Comparison of ENCODE assay signal across 3 cellular contexts in the genomic region with DNA sequence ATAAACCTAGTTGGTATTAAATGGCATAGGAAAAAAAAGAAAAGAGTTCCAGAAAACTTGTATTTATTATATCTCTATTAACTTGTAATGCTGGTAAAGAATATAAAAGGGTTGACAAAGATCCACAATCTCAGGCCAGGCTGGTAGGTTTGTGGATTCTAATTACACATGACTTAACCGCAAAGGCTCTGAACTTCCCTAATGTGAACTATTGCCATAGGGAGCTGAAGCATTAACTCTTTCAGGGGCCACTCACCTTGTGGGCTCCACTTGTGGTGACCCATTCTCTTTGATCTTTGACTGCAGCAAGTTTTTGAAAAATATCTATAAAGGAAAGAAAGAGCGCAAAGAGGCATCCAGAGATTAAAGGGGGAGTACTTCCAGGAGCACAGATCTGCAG.
TF ChIP-seq lines count a peak whose summit lies in the region.

No MANE protein-coding gene starts in this region.

TF ChIP-seq in A549, 52 proteins besides CTCF, POLR2A, EP300 and RAD21:
- TF ChIP-seq PBX3 (IDR thresholded peaks at IDR 0.05) = no peak
- no peak for TF ChIP-seq RFX5 (IDR thresholded peaks at IDR 0.05)
- no peak for TF ChIP-seq HOXA7 (CRISPR knock-in tag; IDR thresholded peaks at IDR 0.05)
- no peak for TF ChIP-seq HOXB13 (CRISPR knock-in tag; IDR thresholded peaks at IDR 0.05; ENCODE audit: low read depth)
- TF ChIP-seq ZFP36 (IDR thresholded peaks at IDR 0.05; ENCODE audit: borderline replicate concordance, partially characterized antibody) = no peak
- no peak for TF ChIP-seq HMGXB4 (CRISPR knock-in tag; IDR thresholded peaks at IDR 0.05; ENCODE audit: borderline replicate concordance)

TF ChIP-seq in IMR-90, 13 proteins besides CTCF, POLR2A, EP300 and RAD21:
- TF ChIP-seq BHLHE40 (IDR thresholded peaks at IDR 0.05; ENCODE audit: low read depth, low read length) (no peak), CHD1 (IDR thresholded peaks at IDR 0.05; ENCODE audit: low read depth, low read length) (no peak), MXI1 (IDR thresholded peaks at IDR 0.05; ENCODE audit: borderline replicate concordance, low read depth, low read length) (no peak), FOS (IDR thresholded peaks at IDR 0.05; ENCODE audit: low read depth, low read length) (no peak), MAZ (IDR thresholded peaks at IDR 0.05; ENCODE audit: borderline replicate concordance, low read depth, low read length) (no peak), MAFK (IDR thresholded peaks at IDR 0.05; ENCODE audit: low read depth, low read length) (no peak), RFX5 (IDR thresholded peaks at IDR 0.05; ENCODE audit: low read depth, low read length) (no peak)
- TF ChIP-seq, protein P1, sequence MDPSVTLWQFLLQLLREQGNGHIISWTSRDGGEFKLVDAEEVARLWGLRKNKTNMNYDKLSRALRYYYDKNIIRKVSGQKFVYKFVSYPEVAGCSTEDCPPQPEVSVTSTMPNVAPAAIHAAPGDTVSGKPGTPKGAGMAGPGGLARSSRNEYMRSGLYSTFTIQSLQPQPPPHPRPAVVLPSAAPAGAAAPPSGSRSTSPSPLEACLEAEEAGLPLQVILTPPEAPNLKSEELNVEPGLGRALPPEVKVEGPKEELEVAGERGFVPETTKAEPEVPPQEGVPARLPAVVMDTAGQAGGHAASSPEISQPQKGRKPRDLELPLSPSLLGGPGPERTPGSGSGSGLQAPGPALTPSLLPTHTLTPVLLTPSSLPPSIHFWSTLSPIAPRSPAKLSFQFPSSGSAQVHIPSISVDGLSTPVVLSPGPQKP (IDR thresholded peaks at IDR 0.05; ENCODE audit: borderline replicate concordance, low read depth, low read length) = no peak

TF ChIP-seq in endothelial cell of umbilical vein, 7 proteins besides CTCF, POLR2A, EP300 and RAD21:
- no peak for TF ChIP-seq POLR2AphosphoS5 (IDR thresholded peaks at IDR 0.05; ENCODE audit: insufficient read depth, low read depth, low read length)
- no peak for TF ChIP-seq FOS (IDR thresholded peaks at IDR 0.05; ENCODE audit: borderline replicate concordance, insufficient read depth, low read length)
- TF ChIP-seq JUN (IDR thresholded peaks at IDR 0.05; ENCODE audit: borderline replicate concordance, insufficient read depth, insufficient read length, low read depth) = no peak
- no peak for TF ChIP-seq MYC (IDR thresholded peaks at IDR 0.05; ENCODE audit: low read depth, low read length)
- no peak for TF ChIP-seq MAX (IDR thresholded peaks at IDR 0.05; ENCODE audit: insufficient read depth, insufficient read length)
